ENCODE assay signal across 2 cellular contexts in the genomic region with DNA sequence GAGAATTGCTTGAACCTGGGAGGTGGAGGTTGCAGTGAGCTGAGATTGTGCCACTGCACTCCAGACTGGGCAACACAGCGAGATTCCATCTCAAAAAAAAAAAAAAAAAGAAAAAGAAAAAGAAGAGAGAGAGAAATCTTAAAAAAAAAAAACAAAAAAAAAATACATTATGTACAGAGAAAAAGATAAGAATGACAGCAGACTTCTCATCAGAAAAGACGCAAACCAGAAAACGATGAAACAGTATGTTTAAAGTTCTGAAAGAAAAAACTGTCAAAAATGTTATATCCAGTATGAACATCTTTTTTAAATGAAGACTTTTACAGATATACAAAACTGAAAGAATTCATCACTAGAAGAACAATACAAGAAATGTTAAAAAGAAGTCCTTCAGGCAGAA.
A peak's percentile ranks its signal among the peaks of the same experiment; 100 is the strongest.
TF ChIP-seq lines count a peak whose summit lies in the region.

No MANE protein-coding gene starts in this region.

TF ChIP-seq in HepG2, 621 proteins besides CTCF, POLR2A, EP300 and RAD21:
- no peak for TF ChIP-seq JDP2 (CRISPR knock-in tag; IDR thresholded peaks at IDR 0.05; ENCODE audit: borderline replicate concordance)
- TF ChIP-seq CEBPZ (IDR thresholded peaks at IDR 0.05; ENCODE audit: low read length): no peak
- TF ChIP-seq, protein P1, sequence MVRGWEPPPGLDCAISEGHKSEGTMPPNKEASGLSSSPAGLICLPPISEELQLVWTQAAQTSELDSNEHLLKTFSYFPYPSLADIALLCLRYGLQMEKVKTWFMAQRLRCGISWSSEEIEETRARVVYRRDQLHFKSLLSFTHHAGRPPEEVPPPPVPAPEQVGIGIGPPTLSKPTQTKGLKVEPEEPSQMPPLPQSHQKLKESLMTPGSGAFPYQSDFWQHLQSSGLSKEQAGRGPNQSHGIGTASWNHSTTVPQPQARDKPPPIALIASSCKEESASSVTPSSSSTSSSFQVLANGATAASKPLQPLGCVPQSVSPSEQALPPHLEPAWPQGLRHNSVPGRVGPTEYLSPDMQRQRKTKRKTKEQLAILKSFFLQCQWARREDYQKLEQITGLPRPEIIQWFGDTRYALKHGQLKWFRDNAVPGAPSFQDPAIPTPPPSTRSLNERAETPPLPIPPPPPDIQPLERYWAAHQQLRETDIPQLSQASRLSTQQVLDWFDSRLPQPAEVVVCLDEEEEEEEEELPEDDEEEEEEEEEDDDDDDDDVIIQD (CRISPR knock-in tag; IDR thresholded peaks at IDR 0.05; ENCODE audit: low read depth): no peak
- no peak for TF ChIP-seq ZNF10 (CRISPR knock-in tag; IDR thresholded peaks at IDR 0.05; ENCODE audit: borderline replicate concordance, low read depth)
- no peak for TF ChIP-seq SALL2 (CRISPR knock-in tag; IDR thresholded peaks at IDR 0.05)
- TF ChIP-seq ZNF557 (CRISPR knock-in tag; IDR thresholded peaks at IDR 0.05): no peak
- TF ChIP-seq ZNF317 (CRISPR knock-in tag; IDR thresholded peaks at IDR 0.05): peak; percentile 94
- no peak for TF ChIP-seq ZNF446 (CRISPR knock-in tag; IDR thresholded peaks at IDR 0.05)

TF ChIP-seq in K562, 482 proteins besides CTCF, POLR2A, EP300 and RAD21 (continues in another document):
- TF ChIP-seq SMARCA5 (IDR thresholded peaks at IDR 0.05) (0 out of 2 replicates have a peak, but pooled peaks have one; percentile 36), ETV5 (CRISPR knock-in tag; IDR thresholded peaks at IDR 0.05; ENCODE audit: low read depth) (no peak), RNF2 (IDR thresholded peaks at IDR 0.05) (no peak), MECOM (CRISPR knock-in tag; IDR thresholded peaks at IDR 0.05) (no peak), TEAD2 (tag; IDR thresholded peaks at IDR 0.05) (no peak), ZNF384 (IDR thresholded peaks at IDR 0.05; ENCODE audit: low read depth, low read length) (peak; percentile 35; the same call in 1 of the 2 replicates), TRIM28 (IDR thresholded peaks at IDR 0.05) (peak; percentile 68; the same call in 1 of the 2 replicates), KHSRP (IDR thresholded peaks at IDR 0.05) (no peak), ZNF584 (CRISPR knock-in tag; IDR thresholded peaks at IDR 0.05; ENCODE audit: low read depth) (no peak), BCLAF1 (IDR thresholded peaks at IDR 0.05; ENCODE audit: borderline replicate concordance in 1 of 2, control insufficient read depth in 1 of 2, low read depth in 2 of 2, low read length in 1 of 2) (no peak), ZNF354B (CRISPR knock-in tag; IDR thresholded peaks at IDR 0.05) (no peak), HLTF (IDR thresholded peaks at IDR 0.05) (peak; percentile 63; the same call in 1 of the 2 replicates), ZNF766 (CRISPR knock-in tag; conservative IDR thresholded peaks at IDR 0.05) (no peak), TRIM24 (IDR thresholded peaks at IDR 0.05) (peak; percentile 36 to 70; a peak in 2 of 4 replicates), GATAD2A (IDR thresholded peaks at IDR 0.05) (no peak), POLR2AphosphoS5 (IDR thresholded peaks at IDR 0.05; ENCODE audit: control insufficient read depth, insufficient read depth, low read depth, low read length) (no peak), ARID2 (IDR thresholded peaks at IDR 0.05) (no peak), ZNF41 (CRISPR knock-in tag; conservative IDR thresholded peaks at IDR 0.05) (no peak), SREBF2 (CRISPR knock-in tag; IDR thresholded peaks at IDR 0.05) (no peak), MGA (IDR thresholded peaks at IDR 0.05) (no peak)
- TF ChIP-seq, protein P2, sequence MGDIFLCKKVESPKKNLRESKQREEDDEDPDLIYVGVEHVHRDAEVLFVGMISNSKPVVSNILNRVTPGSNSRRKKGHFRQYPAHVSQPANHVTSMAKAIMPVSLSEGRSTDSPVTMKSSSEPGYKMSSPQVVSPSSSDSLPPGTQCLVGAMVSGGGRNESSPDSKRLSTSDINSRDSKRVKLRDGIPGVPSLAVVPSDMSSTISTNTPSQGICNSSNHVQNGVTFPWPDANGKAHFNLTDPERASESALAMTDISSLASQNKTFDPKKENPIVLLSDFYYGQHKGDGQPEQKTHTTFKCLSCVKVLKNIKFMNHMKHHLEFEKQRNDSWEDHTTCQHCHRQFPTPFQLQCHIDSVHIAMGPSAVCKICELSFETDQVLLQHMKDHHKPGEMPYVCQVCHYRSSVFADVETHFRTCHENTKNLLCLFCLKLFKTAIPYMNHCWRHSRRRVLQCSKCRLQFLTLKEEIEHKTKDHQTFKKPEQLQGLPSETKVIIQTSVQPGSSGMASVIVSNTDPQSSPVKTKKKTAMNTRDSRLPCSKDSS (IDR thresholded peaks at IDR 0.05; ENCODE audit: low read depth, partially characterized antibody): peak; percentile 61
- TF ChIP-seq, protein P3, sequence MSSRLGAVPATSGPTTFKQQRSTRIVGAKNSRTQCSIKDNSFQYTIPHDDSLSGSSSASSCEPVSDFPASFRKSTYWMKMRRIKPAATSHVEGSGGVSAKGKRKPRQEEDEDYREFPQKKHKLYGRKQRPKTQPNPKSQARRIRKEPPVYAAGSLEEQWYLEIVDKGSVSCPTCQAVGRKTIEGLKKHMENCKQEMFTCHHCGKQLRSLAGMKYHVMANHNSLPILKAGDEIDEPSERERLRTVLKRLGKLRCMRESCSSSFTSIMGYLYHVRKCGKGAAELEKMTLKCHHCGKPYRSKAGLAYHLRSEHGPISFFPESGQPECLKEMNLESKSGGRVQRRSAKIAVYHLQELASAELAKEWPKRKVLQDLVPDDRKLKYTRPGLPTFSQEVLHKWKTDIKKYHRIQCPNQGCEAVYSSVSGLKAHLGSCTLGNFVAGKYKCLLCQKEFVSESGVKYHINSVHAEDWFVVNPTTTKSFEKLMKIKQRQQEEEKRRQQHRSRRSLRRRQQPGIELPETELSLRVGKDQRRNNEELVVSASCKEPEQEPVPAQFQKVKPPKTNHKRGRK (tag; IDR thresholded peaks at IDR 0.05): peak; percentile 48; the same call in 1 of the 2 replicates
- TF ChIP-seq, protein P4, sequence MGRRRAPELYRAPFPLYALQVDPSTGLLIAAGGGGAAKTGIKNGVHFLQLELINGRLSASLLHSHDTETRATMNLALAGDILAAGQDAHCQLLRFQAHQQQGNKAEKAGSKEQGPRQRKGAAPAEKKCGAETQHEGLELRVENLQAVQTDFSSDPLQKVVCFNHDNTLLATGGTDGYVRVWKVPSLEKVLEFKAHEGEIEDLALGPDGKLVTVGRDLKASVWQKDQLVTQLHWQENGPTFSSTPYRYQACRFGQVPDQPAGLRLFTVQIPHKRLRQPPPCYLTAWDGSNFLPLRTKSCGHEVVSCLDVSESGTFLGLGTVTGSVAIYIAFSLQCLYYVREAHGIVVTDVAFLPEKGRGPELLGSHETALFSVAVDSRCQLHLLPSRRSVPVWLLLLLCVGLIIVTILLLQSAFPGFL (CRISPR knock-in tag; IDR thresholded peaks at IDR 0.05): no peak
- TF ChIP-seq, protein P5, sequence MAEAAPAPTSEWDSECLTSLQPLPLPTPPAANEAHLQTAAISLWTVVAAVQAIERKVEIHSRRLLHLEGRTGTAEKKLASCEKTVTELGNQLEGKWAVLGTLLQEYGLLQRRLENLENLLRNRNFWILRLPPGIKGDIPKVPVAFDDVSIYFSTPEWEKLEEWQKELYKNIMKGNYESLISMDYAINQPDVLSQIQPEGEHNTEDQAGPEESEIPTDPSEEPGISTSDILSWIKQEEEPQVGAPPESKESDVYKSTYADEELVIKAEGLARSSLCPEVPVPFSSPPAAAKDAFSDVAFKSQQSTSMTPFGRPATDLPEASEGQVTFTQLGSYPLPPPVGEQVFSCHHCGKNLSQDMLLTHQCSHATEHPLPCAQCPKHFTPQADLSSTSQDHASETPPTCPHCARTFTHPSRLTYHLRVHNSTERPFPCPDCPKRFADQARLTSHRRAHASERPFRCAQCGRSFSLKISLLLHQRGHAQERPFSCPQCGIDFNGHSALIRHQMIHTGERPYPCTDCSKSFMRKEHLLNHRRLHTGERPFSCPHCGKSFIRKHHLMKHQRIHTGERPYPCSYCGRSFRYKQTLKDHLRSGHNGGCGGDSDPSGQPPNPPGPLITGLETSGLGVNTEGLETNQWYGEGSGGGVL (CRISPR knock-in tag; IDR thresholded peaks at IDR 0.05): no peak
